In genomic region chrX:48835524-48836329, GRCh38 we compare ENCODE assay signal across 9 cellular contexts. TPM values are rescaled to one million over a fixed set of nuclear protein-coding genes. Genes with fewer than 3 reads are reported as not detected.
DNase-seq lines count a peak whose midpoint lies in the region; ATAC-seq and TF ChIP-seq lines count a peak whose summit lies in the region.
"Had no signal": no experiment of that assay in that cellular context is flagged by ENCODE, and none has a peak within 500 bp of the region (broad histone marks: within the 10 kb centered on the region; RNA-seq: fewer than 3 reads in every experiment).

A gene with protein sequence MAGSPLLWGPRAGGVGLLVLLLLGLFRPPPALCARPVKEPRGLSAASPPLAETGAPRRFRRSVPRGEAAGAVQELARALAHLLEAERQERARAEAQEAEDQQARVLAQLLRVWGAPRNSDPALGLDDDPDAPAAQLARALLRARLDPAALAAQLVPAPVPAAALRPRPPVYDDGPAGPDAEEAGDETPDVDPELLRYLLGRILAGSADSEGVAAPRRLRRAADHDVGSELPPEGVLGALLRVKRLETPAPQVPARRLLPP (minus strand): TSS chrX:48835610. CDS start chrX:48835532, 78 bp downstream.

- H3K4me2 ChIP-seq in neural cell (ENCODE audit: low read length) = no peak within 1 kb of the TSS
- H3K4me2 ChIP-seq: BLaER1 treated with 17β-estradiol and CSF1 and Interleukin-3, amounts not matched to agents 10 nM and 100 nM had no signal

- no peaks in the 10 kb centered on the region for H3K9me2 ChIP-seq in neural cell (ENCODE audit: insufficient read depth, low read length)

- no peaks in the 10 kb centered on the region for H3K4me1 ChIP-seq in RWPE2 (ENCODE audit: insufficient read depth, poor library complexity, severe bottlenecking)
- H3K4me1 ChIP-seq: BLaER1 treated with 17β-estradiol and CSF1 and Interleukin-3, amounts not matched to agents 10 nM and 100 nM had no signal

- DNase-seq in activated naive CD4-positive, alpha-beta T cell treated with Interleukin-2 at 50 U/mL for 16 hours = peak; percentile 14
- DNase-seq in activated naive CD4-positive, alpha-beta T cell treated with anti-CD3 and anti-CD28 coated beads, Interleukin-2, amount 50 U/mL, for 16 hours = no peak
- DNase-seq in RWPE2 (ENCODE audit: low spot score) = no peak
- peak; percentile 73 for DNase-seq in cerebellar cortex (ENCODE audit: low spot score)
- DNase-seq in glomerular visceral epithelial cell (ENCODE audit: extremely low spot score) = no peak
- no peak for DNase-seq in HT-29 (ENCODE audit: low spot score)

- TF ChIP-seq RAD21 in neural cell (conservative IDR thresholded peaks at IDR 0.05) = no peak

- TF ChIP-seq EP300 in neural cell (conservative IDR thresholded peaks at IDR 0.05; ENCODE audit: poor library complexity, severe bottlenecking) = no peak

- H3K36me3 ChIP-seq in RWPE2 (ENCODE audit: low read depth) (no peaks in the 10 kb centered on the region), neural cell (ENCODE audit: insufficient read depth, low read length) (no peaks in the 10 kb centered on the region)
- H3K36me3 ChIP-seq: BLaER1 treated with 17β-estradiol and CSF1 and Interleukin-3, amounts not matched to agents 10 nM and 100 nM had no signal

- H3K27me3 ChIP-seq in RWPE2 (ENCODE audit: insufficient read depth, poor library complexity, severe bottlenecking) (no peaks in the 10 kb centered on the region), neural cell (ENCODE audit: insufficient read depth, low read depth, low read length) (peaks cover 11% of the 10 kb centered on the region)

- no peaks in the 10 kb centered on the region for H4K20me1 ChIP-seq in neural cell (ENCODE audit: insufficient read depth)
- H4K20me1 ChIP-seq: BLaER1 treated with 17β-estradiol and CSF1 and Interleukin-3, amounts not matched to agents 10 nM and 100 nM had no signal

- H3K9me3 ChIP-seq in RWPE2 (ENCODE audit: severe bottlenecking) (no peaks in the 10 kb centered on the region), neural cell (ENCODE audit: low read length) (no peaks in the 10 kb centered on the region)

- no peaks in the 10 kb centered on the region for H3F3A ChIP-seq in neural cell (ENCODE audit: insufficient read depth, low read length, poor library complexity, severe bottlenecking)

- ATAC-seq in RWPE2 (ENCODE audit: low read depth) (peak; percentile 70), HG03571 (IDR thresholded peaks at IDR 0.05; ENCODE audit: unreplicated experiment) (no peak)

- H2AFZ ChIP-seq in neural cell (ENCODE audit: low read depth, low read length) = no peak within 1 kb of the TSS

- peak within 1 kb of the TSS; percentile 53 for H3K4me3 ChIP-seq in RWPE2 (ENCODE audit: severe bottlenecking)
- H3K4me3 ChIP-seq in neural cell (ENCODE audit: low read length) = peak within 1 kb of the TSS; percentile 84
- H3K4me3 ChIP-seq: BLaER1 treated with 17β-estradiol and CSF1 and Interleukin-3, amounts not matched to agents 10 nM and 100 nM had no signal

- TF ChIP-seq CTCF in RWPE2 (IDR thresholded peaks at IDR 0.05; ENCODE audit: poor library complexity, severe bottlenecking) (no peak), neural cell (IDR thresholded peaks at IDR 0.05; ENCODE audit: poor library complexity, severe bottlenecking) (no peak)

- H3K79me2 ChIP-seq in neural cell (replicated peaks; ENCODE audit: insufficient read depth, low read length) = peaks cover 20% of the 10 kb centered on the region

- H3K27ac ChIP-seq in RWPE2 (ENCODE audit: poor library complexity, severe bottlenecking) (no peak within 1 kb of the TSS), neural cell (ENCODE audit: low read length) (peak within 1 kb of the TSS; percentile 87)
- H3K27ac ChIP-seq: BLaER1 treated with 17β-estradiol and CSF1 and Interleukin-3, amounts not matched to agents 10 nM and 100 nM had no signal

- peak within 1 kb of the TSS; percentile 89 for H3K9ac ChIP-seq in neural cell (ENCODE audit: low read length)
- H3K9ac ChIP-seq: BLaER1 treated with 17β-estradiol and CSF1 and Interleukin-3, amounts not matched to agents 10 nM and 100 nM had no signal

TF ChIP-seq in neural cell, 6 proteins besides CTCF, POLR2A, EP300 and RAD21:
- TF ChIP-seq, protein P1, sequence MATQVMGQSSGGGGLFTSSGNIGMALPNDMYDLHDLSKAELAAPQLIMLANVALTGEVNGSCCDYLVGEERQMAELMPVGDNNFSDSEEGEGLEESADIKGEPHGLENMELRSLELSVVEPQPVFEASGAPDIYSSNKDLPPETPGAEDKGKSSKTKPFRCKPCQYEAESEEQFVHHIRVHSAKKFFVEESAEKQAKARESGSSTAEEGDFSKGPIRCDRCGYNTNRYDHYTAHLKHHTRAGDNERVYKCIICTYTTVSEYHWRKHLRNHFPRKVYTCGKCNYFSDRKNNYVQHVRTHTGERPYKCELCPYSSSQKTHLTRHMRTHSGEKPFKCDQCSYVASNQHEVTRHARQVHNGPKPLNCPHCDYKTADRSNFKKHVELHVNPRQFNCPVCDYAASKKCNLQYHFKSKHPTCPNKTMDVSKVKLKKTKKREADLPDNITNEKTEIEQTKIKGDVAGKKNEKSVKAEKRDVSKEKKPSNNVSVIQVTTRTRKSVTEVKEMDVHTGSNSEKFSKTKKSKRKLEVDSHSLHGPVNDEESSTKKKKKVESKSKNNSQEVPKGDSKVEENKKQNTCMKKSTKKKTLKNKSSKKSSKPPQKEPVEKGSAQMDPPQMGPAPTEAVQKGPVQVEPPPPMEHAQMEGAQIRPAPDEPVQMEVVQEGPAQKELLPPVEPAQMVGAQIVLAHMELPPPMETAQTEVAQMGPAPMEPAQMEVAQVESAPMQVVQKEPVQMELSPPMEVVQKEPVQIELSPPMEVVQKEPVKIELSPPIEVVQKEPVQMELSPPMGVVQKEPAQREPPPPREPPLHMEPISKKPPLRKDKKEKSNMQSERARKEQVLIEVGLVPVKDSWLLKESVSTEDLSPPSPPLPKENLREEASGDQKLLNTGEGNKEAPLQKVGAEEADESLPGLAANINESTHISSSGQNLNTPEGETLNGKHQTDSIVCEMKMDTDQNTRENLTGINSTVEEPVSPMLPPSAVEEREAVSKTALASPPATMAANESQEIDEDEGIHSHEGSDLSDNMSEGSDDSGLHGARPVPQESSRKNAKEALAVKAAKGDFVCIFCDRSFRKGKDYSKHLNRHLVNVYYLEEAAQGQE (IDR thresholded peaks at IDR 0.05; ENCODE audit: borderline replicate concordance) = no peak
- no peak for TF ChIP-seq MXI1 (conservative IDR thresholded peaks at IDR 0.05; ENCODE audit: poor library complexity, severe bottlenecking)
- no peak for TF ChIP-seq TAF1 (IDR thresholded peaks at IDR 0.05; ENCODE audit: low read depth)
- peak; percentile 84 for TF ChIP-seq POLR2AphosphoS5 (IDR thresholded peaks at IDR 0.05)

RNA-seq across cellular contexts. Expression of the gene that starts here (rescaled TPM):
- 232 and 243 TPM in 2 replicates for polyA plus RNA-seq in neural cell
- 145 and 156 TPM in 2 replicates for polyA minus RNA-seq in neural cell
- total RNA-seq in HT-29 (2014; rRNA removed; shearing (Covaris generic)) = not detected in 2 replicates

Comparison
In these comparisons a context has a peak if more than half of its experiments do, and no peak if none do; other contexts are left out.
1. DNase-seq: peak in activated naive CD4-positive, alpha-beta T cell treated with Interleukin-2 at 50 U/mL for 16 hours (single experiment) and cerebellar cortex (single experiment); none in activated naive CD4-positive, alpha-beta T cell treated with anti-CD3 and anti-CD28 coated beads, Interleukin-2, amount 50 U/mL, for 16 hours (single experiment), RWPE2 (single experiment), glomerular visceral epithelial cell (single experiment) and HT-29 (single experiment).